1 cellular context compared by ENCODE assay signal in genomic region chr1:182291584-182292192, GRCh38.
TF ChIP-seq lines count a peak whose summit lies in the region.

No MANE protein-coding gene starts in this region.

TF ChIP-seq in K562, 482 proteins besides CTCF, POLR2A, EP300 and RAD21 (continued from another document):
- TF ChIP-seq ZMIZ1 (IDR thresholded peaks at IDR 0.05; ENCODE audit: low read depth in 2 of 2, low read length in 2 of 2) (no peak), NFXL1 (CRISPR knock-in tag; IDR thresholded peaks at IDR 0.05) (no peak), SMAD3 (CRISPR knock-in tag; conservative IDR thresholded peaks at IDR 0.05) (no peak), ZNF165 (CRISPR knock-in tag; IDR thresholded peaks at IDR 0.05; ENCODE audit: borderline replicate concordance) (no peak), NRF1 (conservative IDR thresholded peaks at IDR 0.05 in 1 of 2, IDR thresholded peaks at IDR 0.05 in 1 of 2) (no peak), ZNF655 (CRISPR knock-in tag; IDR thresholded peaks at IDR 0.05) (no peak), ZNF551 (CRISPR knock-in tag; IDR thresholded peaks at IDR 0.05) (no peak), DNMT1 (IDR thresholded peaks at IDR 0.05) (no peak), RBFOX2 (IDR thresholded peaks at IDR 0.05; ENCODE audit: low read depth, low read length) (0 out of 2 replicates have a peak, but pooled peaks have one; percentile 6), CEBPG (CRISPR knock-in tag; IDR thresholded peaks at IDR 0.05) (no peak), CEBPG (tag; conservative IDR thresholded peaks at IDR 0.05 in 1 of 2, IDR thresholded peaks at IDR 0.05 in 1 of 2) (no peak), ZBTB9 (CRISPR knock-in tag; IDR thresholded peaks at IDR 0.05) (no peak), ZNF79 (CRISPR knock-in tag; IDR thresholded peaks at IDR 0.05; ENCODE audit: low read depth) (no peak), MAX (CRISPR knock-in tag; IDR thresholded peaks at IDR 0.05) (no peak), ESRRA (IDR thresholded peaks at IDR 0.05; ENCODE audit: borderline replicate concordance, low read depth) (no peak), ZNF24 (IDR thresholded peaks at IDR 0.05) (no peak), RAD51 (IDR thresholded peaks at IDR 0.05; ENCODE audit: borderline replicate concordance, low read depth) (no peak), ZNF224 (CRISPR knock-in tag; IDR thresholded peaks at IDR 0.05) (no peak), ILF3 (IDR thresholded peaks at IDR 0.05; ENCODE audit: borderline replicate concordance) (no peak), HES1 (IDR thresholded peaks at IDR 0.05; ENCODE audit: low read depth) (no peak), STAT5B (CRISPR knock-in tag; IDR thresholded peaks at IDR 0.05) (no peak), ZNF324 (CRISPR knock-in tag; IDR thresholded peaks at IDR 0.05) (no peak), ZNF184 (CRISPR knock-in tag; IDR thresholded peaks at IDR 0.05) (no peak), ZNF23 (CRISPR knock-in tag; IDR thresholded peaks at IDR 0.05) (no peak), ARID3B (CRISPR knock-in tag; IDR thresholded peaks at IDR 0.05; ENCODE audit: borderline replicate concordance) (no peak)
